In genomic region chr15:68620721-68621528, GRCh38 we compare ENCODE assay signal across 9 cellular contexts. TPM values are rescaled to one million over a fixed set of nuclear protein-coding genes. Genes with fewer than 3 reads are reported as not detected.
DNase-seq lines count a peak whose midpoint lies in the region; ATAC-seq, FAIRE-seq and TF ChIP-seq lines count a peak whose summit lies in the region.
"Had no signal": no experiment of that assay in that cellular context is flagged by ENCODE, and none has a peak within 500 bp of the region (broad histone marks: within the 10 kb centered on the region; RNA-seq: fewer than 3 reads in every experiment).

No MANE protein-coding gene starts in this region.

- H3K36me3 ChIP-seq in HepG2 (replicated peaks in 1 of 2; ENCODE audit: control insufficient read depth in 1 of 2, insufficient read depth in 2 of 2, low read length in 2 of 2) (no peaks in the 10 kb centered on the region), upper lobe of right lung (no peaks in the 10 kb centered on the region)

- no peak for TF ChIP-seq RAD21 in HepG2 (CRISPR knock-in tag; IDR thresholded peaks at IDR 0.05)

- H3K9ac ChIP-seq in HepG2 (ENCODE audit: insufficient read depth, low read depth, low read length): no peak overlapping the region

- no peak overlapping the region for H3K4me2 ChIP-seq in HepG2 (ENCODE audit: low read depth, low read length)

- TF ChIP-seq EP300 in HepG2 (IDR thresholded peaks at IDR 0.05; ENCODE audit: low read depth in 2 of 2, low read length in 2 of 2) (no peak), HepG2 (CRISPR knock-in tag; IDR thresholded peaks at IDR 0.05; ENCODE audit: borderline replicate concordance) (no peak)

- no TSS peak for BruUV-seq in HepG2 (replicated peaks; lab: Mats Ljungman, UMichigan)

- intact Hi-C loops in HepG2 (cut with micrococcal nuclease; ENCODE audit: unreplicated experiment) (no loop called here), upper lobe of right lung (cut with DNase I) (no loop called here)

- no peak for FAIRE-seq in HepG2 (lab: Jason Lieb, UNC)

- CTCF ChIA-PET in HepG2 (lab: Yijun Ruan, JAX; ENCODE audit: low intra/inter-chr PET ratio, low total read pairs): no interaction called here

- POLR2A ChIA-PET in HepG2 (lab: Yijun Ruan, JAX): no interaction called here

- H3K4me3 ChIP-seq in astrocyte of the spinal cord (ENCODE audit: low read depth, low read length) (no peak overlapping the region), HepG2 (replicated peaks in 1 of 3; ENCODE audit: insufficient read depth in 1 of 3, low read depth in 2 of 3, low read length in 3 of 3) (no peak overlapping the region), upper lobe of right lung (no peak overlapping the region)

- DNase-seq in NCI-H1694 (lab: John Stamatoyannopoulos, UW) (peak; percentile 91), astrocyte of the spinal cord (ENCODE audit: low read depth, low spot score) (peak; percentile 98), HepG2 (ENCODE audit: low spot score) (no peak), upper lobe of right lung (peak; percentile 74), RKO (ENCODE audit: low spot score) (no peak), T-helper 1 cell (no peak)
- DNase-seq: activated naive CD8-positive, alpha-beta T cell treated with anti-CD3 and anti-CD28 coated beads, Interleukin-2, amount 10 ng/mL, durations not matched to agents 7 days and 5 days had no signal

- ATAC-seq in HepG2 (peak; percentile 61), upper lobe of right lung (peak; percentile 66), GM19455 (IDR thresholded peaks at IDR 0.05; ENCODE audit: unreplicated experiment) (no peak), HG02938 (IDR thresholded peaks at IDR 0.05; ENCODE audit: unreplicated experiment) (no peak)

- H3K9me3 ChIP-seq in HepG2 (ENCODE audit: low read length): no peaks in the 10 kb centered on the region
- H3K9me3 ChIP-seq in upper lobe of right lung: no peaks in the 10 kb centered on the region

- TF ChIP-seq CTCF in astrocyte of the spinal cord (IDR thresholded peaks at IDR 0.05; ENCODE audit: low read depth, low read length) (no peak), HepG2 (CRISPR knock-in tag; IDR thresholded peaks at IDR 0.05) (no peak), upper lobe of right lung (IDR thresholded peaks at IDR 0.05) (no peak)

- H2AFZ ChIP-seq in HepG2 (ENCODE audit: low read length): no peak overlapping the region

- no peaks in the 10 kb centered on the region for H3K4me1 ChIP-seq in HepG2 (ENCODE audit: insufficient read depth, low read length)
- H3K4me1 ChIP-seq in upper lobe of right lung: peaks cover 31% of the 10 kb centered on the region

- H3K27me3 ChIP-seq in HepG2 (ENCODE audit: control insufficient read depth in 1 of 2, insufficient read depth in 2 of 2, low read length in 2 of 2) (no peaks in the 10 kb centered on the region; a peak in 2 of 5 replicates), upper lobe of right lung (no peaks in the 10 kb centered on the region)

- H3K27ac ChIP-seq in HepG2 (ENCODE audit: extremely low read length, insufficient read depth, low read length) (no peak overlapping the region), upper lobe of right lung (peak overlapping the region; percentile 55)

- TF ChIP-seq POLR2A in HepG2 (IDR thresholded peaks at IDR 0.05; ENCODE audit: insufficient read depth in 1 of 2, low read depth in 2 of 2, low read length in 2 of 2): no peak

- in situ Hi-C loops in astrocyte of the spinal cord (cut with HindIII; ENCODE audit: low sequenced_read_pairs) (no loop called here), HepG2 (cut with HindIII; ENCODE audit: extremely low pct_ligation_motif_present, low pct_unique_long_range_greater_than_20kb) (no loop called here)

- no peaks in the 10 kb centered on the region for H3K79me2 ChIP-seq in HepG2 (ENCODE audit: insufficient read depth, low read length)

- no peaks in the 10 kb centered on the region for H4K20me1 ChIP-seq in HepG2 (ENCODE audit: insufficient read depth, low read length)

- WGBS in HepG2 (ENCODE audit: low lambda C conversion rate): 52% methylated on average over 19 of the region's 19 CpGs

TF ChIP-seq in HepG2, 621 proteins besides CTCF, POLR2A, EP300 and RAD21 (continues in another document):
- no peak for TF ChIP-seq FOXO4 (CRISPR knock-in tag; conservative IDR thresholded peaks at IDR 0.05)
- no peak for TF ChIP-seq NR0B2 (CRISPR knock-in tag; IDR thresholded peaks at IDR 0.05)
- TF ChIP-seq ZNF704 (CRISPR knock-in tag; IDR thresholded peaks at IDR 0.05; ENCODE audit: borderline replicate concordance): no peak
- no peak for TF ChIP-seq IKZF1 (IDR thresholded peaks at IDR 0.05)
- no peak for TF ChIP-seq ZNF703 (CRISPR knock-in tag; IDR thresholded peaks at IDR 0.05; ENCODE audit: borderline replicate concordance)
- no peak for TF ChIP-seq LRRFIP1 (CRISPR knock-in tag; conservative IDR thresholded peaks at IDR 0.05)
- TF ChIP-seq REL (CRISPR knock-in tag; conservative IDR thresholded peaks at IDR 0.05): no peak
- TF ChIP-seq CCDC6 (CRISPR knock-in tag; IDR thresholded peaks at IDR 0.05): no peak
- TF ChIP-seq CHD4 (IDR thresholded peaks at IDR 0.05; ENCODE audit: borderline replicate concordance, low read length): no peak
- TF ChIP-seq NFE2 (CRISPR knock-in tag; IDR thresholded peaks at IDR 0.05): no peak
- TF ChIP-seq RBAK (CRISPR knock-in tag; IDR thresholded peaks at IDR 0.05): no peak
- TF ChIP-seq SP140L (CRISPR knock-in tag; IDR thresholded peaks at IDR 0.05; ENCODE audit: borderline replicate concordance): no peak

RNA-seq across cellular contexts. Expression of gene CORO2B, which starts 42.1 kb away (rescaled TPM):
- total RNA-seq in HepG2 (2016; rRNA removed; fragmentation: Illumina TruSeq; extraction: Trizol) (0.35 and 0.36 TPM in 2 replicates), upper lobe of right lung (3.6 TPM)
- 0.10 and 0.18 TPM in 2 replicates for total RNA-seq in HepG2 (2016; cell fraction: cytosol; rRNA removed; fragmentation: Illumina TruSeq; extraction: Trizol; ENCODE audit: low read depth)
- total RNA-seq in HepG2 (2016; cell fraction: insoluble cytoplasmic fraction; rRNA removed; fragmentation: Illumina TruSeq; extraction: Trizol): 0.22 and 0.28 TPM in 2 replicates
- 0.28 and 0.34 TPM in 2 replicates for total RNA-seq in HepG2 (2016; cell fraction: membrane; rRNA removed; fragmentation: Illumina TruSeq; extraction: Trizol)
- 0.13 and 0.22 TPM in 2 replicates for total RNA-seq in HepG2 (2016; cell fraction: nucleus; rRNA removed; fragmentation: Illumina TruSeq; extraction: Trizol)
- polyA plus RNA-seq in HepG2 (2011; rRNA removed): 0.63 and 1.1 TPM in 2 replicates
- 0.58 and 0.64 TPM in 2 replicates for polyA plus RNA-seq in HepG2 (2011; cell fraction: cytosol; rRNA removed)
- 0.92 and 1.2 TPM in 2 replicates for polyA plus RNA-seq in HepG2 (2011; cell fraction: nucleus; rRNA removed)
- polyA plus RNA-seq in HepG2 (2012): 0.15 and 0.16 TPM in 2 replicates
- polyA plus RNA-seq in HepG2 (2016; cell fraction: cytosol; fragmentation: Illumina TruSeq; extraction: Trizol; ENCODE audit: low read depth): 0.09 and 0.12 TPM in 2 replicates
- polyA plus RNA-seq in HepG2 (2016; cell fraction: insoluble cytoplasmic fraction; fragmentation: Illumina TruSeq; extraction: Trizol; ENCODE audit: low read depth): 0.51 and 0.85 TPM in 2 replicates
- polyA plus RNA-seq in HepG2 (2016; cell fraction: membrane; fragmentation: Illumina TruSeq; extraction: Trizol; ENCODE audit: low read depth): 0.43 and 0.52 TPM in 2 replicates
- polyA plus RNA-seq in HepG2 (2016; cell fraction: nucleus; fragmentation: Illumina TruSeq; extraction: Trizol; ENCODE audit: insufficient read depth, low read depth): 0.27 and 0.31 TPM in 2 replicates
- polyA minus RNA-seq in HepG2 (2011; rRNA and poly(A)+ RNA removed; ENCODE audit: low replicate concordance): 1.3 TPM in 1 of 2 replicates, not detected in the other
- polyA minus RNA-seq in HepG2 (2011; cell fraction: cytosol; rRNA and poly(A)+ RNA removed): 0.62 and 0.69 TPM in 2 replicates
- polyA minus RNA-seq in HepG2 (2011; cell fraction: nucleus; rRNA and poly(A)+ RNA removed): 0.13 and 0.25 TPM in 2 replicates
- total RNA-seq: activated naive CD8-positive, alpha-beta T cell treated with anti-CD3 and anti-CD28 coated beads, Interleukin-2, amount 10 ng/mL, durations not matched to agents 7 days and 5 days had no signal

Comparison
In these comparisons a context has a peak if more than half of its experiments do, and no peak if none do; other contexts are left out.
1. DNase-seq: peak in NCI-H1694 (single experiment), astrocyte of the spinal cord (single experiment) and upper lobe of right lung (single experiment); none in HepG2 (single experiment), RKO (single experiment) and T-helper 1 cell (0 of 5).
2. ATAC-seq: peak in HepG2 (single experiment) and upper lobe of right lung (single experiment); none in GM19455 (single experiment) and HG02938 (single experiment).